In the genomic region with DNA sequence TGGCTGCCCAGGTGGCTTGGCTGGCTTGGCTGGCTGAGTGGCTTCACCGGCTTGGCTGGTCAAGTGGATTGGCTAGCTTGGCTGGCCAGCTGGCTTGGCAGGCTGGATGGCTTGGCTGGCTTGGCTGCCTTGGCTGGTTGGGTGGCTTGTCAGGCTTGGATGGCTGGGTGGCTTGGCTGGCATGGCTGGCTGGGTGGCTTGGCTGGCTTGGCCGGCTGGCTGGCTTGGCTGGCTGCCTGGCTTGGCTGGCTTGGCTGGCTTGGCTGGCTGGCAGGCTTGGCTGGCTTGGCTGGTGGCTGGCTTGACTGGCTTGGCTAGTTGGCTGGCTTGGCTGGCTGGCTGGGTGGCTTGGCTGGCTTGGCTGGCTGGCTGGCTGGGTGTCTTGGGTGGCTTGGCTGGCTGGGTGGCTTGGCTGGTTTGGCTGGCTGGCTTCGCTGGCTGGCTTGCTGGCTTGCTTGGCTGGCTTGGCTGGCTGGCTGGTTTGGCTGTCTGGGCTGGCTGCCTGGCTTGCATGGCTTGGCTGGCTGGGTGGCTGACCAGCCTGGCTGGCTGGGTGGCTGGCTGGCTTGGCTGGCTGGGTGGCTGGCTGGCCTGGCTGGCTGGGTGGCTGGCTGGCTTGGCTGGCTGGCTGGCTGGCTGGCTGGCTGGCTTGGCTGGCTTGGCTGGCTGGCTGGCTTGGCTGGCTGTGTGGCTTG, we compare ENCODE assay signal across 8 cellular contexts.
DNase-seq lines count a peak whose midpoint lies in the region; ATAC-seq and TF ChIP-seq lines count a peak whose summit lies in the region.
"Not testable (repeated sequence)": the region's sequence is repeated elsewhere in the genome, so short reads cannot be mapped to it uniquely, and the experiment has no call there.

No MANE protein-coding gene starts in this region.

- 76% methylated on average over 3 of the region's 3 CpGs for WGBS in lung, 2 donors
- 51% methylated on average over 3 of the region's 3 CpGs for WGBS in prostate gland
- 67 to 71% methylated on average over 1 to 3 of the region's 3 CpGs for WGBS in testis, 2 donors

- not testable (repeated sequence) for H3K4me1 ChIP-seq in lung (ENCODE audit: control insufficient read depth in 2 of 2, insufficient read depth in 2 of 2, low read length in 2 of 2); prostate gland (replicated peaks); testis

- not testable (repeated sequence) for TF ChIP-seq POLR2A in prostate gland (IDR thresholded peaks at IDR 0.05); testis (IDR thresholded peaks at IDR 0.05)

- not testable (repeated sequence) for H3K9me3 Mint-ChIP-seq in glutamatergic neuron (ENCODE audit: unreplicated experiment)

- H3K27ac Mint-ChIP-seq in glutamatergic neuron (ENCODE audit: unreplicated experiment): not testable (repeated sequence)

- H3K9me3 ChIP-seq in lung (ENCODE audit: control insufficient read depth in 2 of 2, insufficient read depth in 1 of 2, low read length in 1 of 2): peaks cover 0 to 21% of the 10 kb centered on the region in 2 donors
- H3K9me3 ChIP-seq in prostate gland, testis: not testable (repeated sequence)

- H3K27me3 ChIP-seq in lung (ENCODE audit: control insufficient read depth, insufficient read depth); prostate gland (replicated peaks; ENCODE audit: insufficient read depth); testis: not testable (repeated sequence)

- intact Hi-C loops in prostate gland (cut with DNase I); testis (cut with DNase I; ENCODE audit: low total_unique reads): not testable (repeated sequence)

- not testable (repeated sequence) for H3K36me3 Mint-ChIP-seq in glutamatergic neuron (ENCODE audit: unreplicated experiment)

- H3K4me1 Mint-ChIP-seq in glutamatergic neuron (ENCODE audit: low read depth, unreplicated experiment): not testable (repeated sequence)

- not testable (repeated sequence) for H3K36me3 ChIP-seq in lung (ENCODE audit: control insufficient read depth in 2 of 2, insufficient read depth in 2 of 2, low read length in 2 of 2); prostate gland; testis (ENCODE audit: low read depth, missing control alignments)

- ATAC-seq in lung (ENCODE audit: insufficient read depth, low FRiP score): not testable (repeated sequence)

- not testable (repeated sequence) for H3K4me3 ChIP-seq in lung, prostate gland, testis

- DNase-seq in EL (peak; percentile 1), T-helper 9 cell (peak; percentile 6), activated T-cell treated with anti-CD3 and anti-CD28 coated beads for 4 hours (peak; percentile 1), glutamatergic neuron (peak; percentile 23), lung (ENCODE audit: low spot score) (peak; percentile 48), prostate gland (ENCODE audit: low spot score) (peak; percentile 8), testis (peak; percentile 13)
- peak; percentile 2 for DNase-seq in activated naive CD8-positive, alpha-beta T cell treated with anti-CD3 and anti-CD28 coated beads, Interleukin-2, amount 50 U/mL, for 16 hours (ENCODE audit: low read depth, low spot score)

- not testable (repeated sequence) for H3K4me3 Mint-ChIP-seq in glutamatergic neuron (ENCODE audit: unreplicated experiment)

- not testable (repeated sequence) for TF ChIP-seq CTCF in glutamatergic neuron (IDR thresholded peaks at IDR 0.05; ENCODE audit: partially characterized antibody, unreplicated experiment); lung (IDR thresholded peaks at IDR 0.05; ENCODE audit: control extremely low read depth, extremely low read depth); prostate gland (IDR thresholded peaks at IDR 0.05); testis (IDR thresholded peaks at IDR 0.05)

- H3K27ac ChIP-seq in lung (ENCODE audit: low read depth in 1 of 2, low read length in 1 of 2); prostate gland; testis: not testable (repeated sequence)

- not testable (repeated sequence) for H3K27me3 Mint-ChIP-seq in glutamatergic neuron (ENCODE audit: unreplicated experiment)
